In the genomic region with DNA sequence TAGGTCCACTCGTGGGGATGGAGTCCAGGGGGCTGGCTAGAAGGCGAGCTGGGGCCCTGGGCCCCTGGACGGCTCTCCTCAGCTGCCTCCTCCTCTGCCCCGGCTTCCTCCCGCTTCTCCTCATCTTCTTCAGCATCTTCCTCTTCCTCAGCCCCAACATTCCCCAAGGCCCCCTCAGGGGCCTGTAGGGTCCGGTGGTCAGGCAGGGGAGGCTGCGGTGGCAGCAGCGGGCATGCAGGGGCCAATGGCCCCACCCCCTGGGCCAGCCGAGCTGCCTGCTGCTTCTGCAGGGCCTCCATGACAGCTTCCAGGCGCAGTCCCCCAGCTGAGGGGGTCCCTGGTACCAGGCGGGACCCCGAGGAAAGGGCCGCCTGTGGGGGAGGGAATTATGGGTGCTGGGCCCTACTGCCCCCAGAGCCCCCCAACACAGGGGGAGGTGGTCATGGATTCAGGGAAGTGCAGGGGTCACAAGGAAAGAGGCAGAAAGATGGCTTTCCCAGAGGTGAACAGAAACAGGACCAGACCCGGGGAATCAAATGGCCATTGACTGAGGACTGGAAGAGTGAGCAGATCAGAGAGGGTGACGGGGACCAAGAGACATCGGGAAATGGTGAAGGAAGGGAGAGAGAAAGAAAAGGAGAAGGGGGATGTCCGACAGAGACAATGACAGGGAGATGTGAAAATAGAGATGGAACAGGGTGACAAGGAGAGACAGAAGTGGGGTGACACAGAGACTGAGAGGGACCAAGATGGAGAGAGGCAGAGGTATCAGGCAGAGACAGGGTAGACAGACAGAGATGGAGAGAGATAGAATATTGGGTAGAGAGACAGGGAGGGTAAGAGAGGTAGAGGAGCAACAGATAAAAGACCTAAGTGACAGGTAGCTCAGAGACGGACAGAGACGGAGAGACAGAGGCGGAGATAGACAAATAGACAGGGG, we compare ENCODE assay signal across 9 cellular contexts. TPM values are rescaled to one million over a fixed set of nuclear protein-coding genes. Genes with fewer than 3 reads are reported as not detected.
DNase-seq lines count a peak whose midpoint lies in the region; ATAC-seq and TF ChIP-seq lines count a peak whose summit lies in the region.
"Had no signal": no experiment of that assay in that cellular context is flagged by ENCODE, and none has a peak within 500 bp of the region (broad histone marks: within the 10 kb centered on the region; RNA-seq: fewer than 3 reads in every experiment).

No MANE protein-coding gene starts in this region.

- H3K36me3 Mint-ChIP-seq in WTC11 = no peaks in the 10 kb centered on the region

- no peak for TF ChIP-seq POLR2A in HCT116 (IDR thresholded peaks at IDR 0.05; ENCODE audit: borderline replicate concordance, extremely low read depth, insufficient read depth, insufficient read length)

- H3K9me3 ChIP-seq in HCT116 (ENCODE audit: control insufficient read depth in 1 of 2, insufficient read depth in 1 of 2, low read depth in 1 of 2, low read length in 2 of 2) (no peaks in the 10 kb centered on the region), left ventricle myocardium inferior (replicated peaks) (no peaks in the 10 kb centered on the region)
- H3K9me3 ChIP-seq: upper lobe of left lung had no signal

- no peak for DNase-seq in HCT116 (ENCODE audit: low read depth, low spot score)
- DNase-seq in WTC11 (ENCODE audit: low spot score) = no peak
- DNase-seq in left ventricle myocardium inferior = no peak
- no peak for DNase-seq in HuH-7.5 (ENCODE audit: low spot score)
- DNase-seq in NCI-H2081 treated with DMSO at 0.1 percent for 48 hours (lab: John Stamatoyannopoulos, UW) = no peak
- DNase-seq in foreskin fibroblast = no peak

- no peak for TF ChIP-seq RAD21 in HCT116 (IDR thresholded peaks at IDR 0.05; ENCODE audit: low read depth)

- no peaks in the 10 kb centered on the region for H4K20me1 ChIP-seq in HCT116 (ENCODE audit: insufficient read depth)

- POLR2A ChIA-PET in HCT116 (lab: Charles Lee) = interaction anchor here (1.7 kb wide), 1 partner anchor 10 kb away, joined by 7 read pairs; a partner anchor contains a TSS
- POLR2A ChIA-PET in WTC11 (lab: Charles Lee) = no interaction called here

- H3K4me3 Mint-ChIP-seq in WTC11 = peak overlapping the region; percentile 70

- H3K36me3 ChIP-seq in HCT116 (ENCODE audit: control insufficient read depth in 1 of 2, insufficient read depth in 2 of 2, low read length in 2 of 2) (no peaks in the 10 kb centered on the region), left ventricle myocardium inferior (no peaks in the 10 kb centered on the region), rectal smooth muscle tissue (ENCODE audit: control insufficient read depth, insufficient read depth, low read length) (no peaks in the 10 kb centered on the region)
- H3K36me3 ChIP-seq: upper lobe of left lung had no signal

- BruUV-seq in HCT116 (replicated peaks; lab: Mats Ljungman, UMichigan) = no TSS peak

- no peaks in the 10 kb centered on the region for H3K9me2 ChIP-seq in HCT116 (ENCODE audit: insufficient read depth)

- ATAC-seq in HCT116 (0 out of 2 replicates have a peak, but pooled peaks have one; percentile 1), WTC11 (no peak), HG02884 (IDR thresholded peaks at IDR 0.05; ENCODE audit: unreplicated experiment) (no peak)

- peaks cover 98% of the 10 kb centered on the region for H3K27me3 Mint-ChIP-seq in WTC11 (ENCODE audit: low read depth)

- H3K4me3 ChIP-seq in HCT116 (replicated peaks in 1 of 2; ENCODE audit: low read depth in 1 of 2, low read length in 2 of 2) (peak overlapping the region; percentile 36 to 49), left ventricle myocardium inferior (peak overlapping the region; percentile 65), rectal smooth muscle tissue (ENCODE audit: low read length) (peak overlapping the region; percentile 53), foreskin fibroblast (ENCODE audit: low read depth in 1 of 2, low read length in 2 of 2) (no peak overlapping the region)

- H3K27ac Mint-ChIP-seq in WTC11 = no peak overlapping the region

- RAD21 ChIA-PET in HCT116 (lab: Charles Lee; ENCODE audit: low non-redundant PET in 1 of 2, low total read pairs in 2 of 2, uncharacterized antibody in 2 of 2, unreplicated experiment in 2 of 2) = no interaction called here

- H3K79me2 ChIP-seq in HCT116 (ENCODE audit: insufficient read depth, low read length) = no peaks in the 10 kb centered on the region

- intact Hi-C loops in HCT116 (cut with micrococcal nuclease) = no loop called here
- intact Hi-C loops in left ventricle myocardium inferior (cut with micrococcal nuclease) = no loop called here

- H3K9ac ChIP-seq in HCT116 (ENCODE audit: low read length) = 0 out of 2 replicates have a peak overlapping the region, but pooled peaks have one; percentile 7
- H3K9ac ChIP-seq in rectal smooth muscle tissue (ENCODE audit: low read length) = no peak overlapping the region

- H3K27ac ChIP-seq in HCT116 (ENCODE audit: low read depth, low read length) = no peak overlapping the region
- no peak overlapping the region for H3K27ac ChIP-seq in left ventricle myocardium inferior (replicated peaks)
- no peak overlapping the region for H3K27ac ChIP-seq in rectal smooth muscle tissue (ENCODE audit: low read depth, low read length)
- H3K27ac ChIP-seq: upper lobe of left lung had no signal

- peak overlapping the region; percentile 86 for H2AFZ ChIP-seq in HCT116 (ENCODE audit: low read depth, low read length, poor library complexity, severe bottlenecking)

- TF ChIP-seq CTCF in HCT116 (IDR thresholded peaks at IDR 0.05 in 2 of 3, conservative IDR thresholded peaks at IDR 0.05 in 1 of 3; ENCODE audit: borderline replicate concordance in 1 of 3, insufficient read depth in 1 of 3, low read depth in 2 of 3, low read length in 2 of 3) (no peak), WTC11 (IDR thresholded peaks at IDR 0.05) (no peak), left ventricle myocardium inferior (IDR thresholded peaks at IDR 0.05; ENCODE audit: borderline replicate concordance) (no peak), foreskin fibroblast (IDR thresholded peaks at IDR 0.05; ENCODE audit: low read depth, low read length) (no peak)

- CTCF ChIA-PET in HCT116 (lab: Charles Lee) = no interaction called here
- CTCF ChIA-PET in WTC11 (lab: Charles Lee) = interaction anchor here (1.1 to 3.4 kb wide), 6 partner anchors 10 to 109 kb away, joined by 3 to 12 read pairs (median 7); a partner anchor contains a TSS

- H3K4me2 ChIP-seq in HCT116 (ENCODE audit: low read length) = peak overlapping the region; percentile 75

- H3K4me1 ChIP-seq in HCT116 (ENCODE audit: control insufficient read depth in 1 of 2, insufficient read depth in 2 of 2, low read length in 2 of 2) (peaks cover 6 to 26% of the 10 kb centered on the region in 2 experiments), left ventricle myocardium inferior (peaks cover 26% of the 10 kb centered on the region), rectal smooth muscle tissue (ENCODE audit: control insufficient read depth, insufficient read depth, low read length) (peaks cover 5% of the 10 kb centered on the region)

- peaks cover 8% of the 10 kb centered on the region; the same call in 1 of the 2 replicates for H3K27me3 ChIP-seq in HCT116 (ENCODE audit: insufficient read depth, low read length)
- H3K27me3 ChIP-seq in left ventricle myocardium inferior (ENCODE audit: low read depth) = peaks cover 74% of the 10 kb centered on the region
- H3K27me3 ChIP-seq in rectal smooth muscle tissue (ENCODE audit: control insufficient read depth, insufficient read depth, low read length) = peaks cover 62% of the 10 kb centered on the region

- peaks cover 18% of the 10 kb centered on the region for H3K4me1 Mint-ChIP-seq in WTC11

- H3K9me3 Mint-ChIP-seq in WTC11 = no peaks in the 10 kb centered on the region

TF ChIP-seq in HCT116, 20 proteins besides CTCF, POLR2A, EP300 and RAD21:
- TF ChIP-seq EGR1 (IDR thresholded peaks at IDR 0.05; ENCODE audit: low read depth) (no peak), YY1 (IDR thresholded peaks at IDR 0.05; ENCODE audit: extremely low read depth, insufficient replicate concordance, low read depth, low read length) (no peak), TCF7L2 (IDR thresholded peaks at IDR 0.05; ENCODE audit: borderline replicate concordance, extremely low read depth, insufficient read depth, insufficient read length) (no peak), POLR2AphosphoS5 (IDR thresholded peaks at IDR 0.05; ENCODE audit: low read depth, low read length) (no peak), FOSL1 (IDR thresholded peaks at IDR 0.05; ENCODE audit: low read depth) (no peak), EZH2phosphoT487 (IDR thresholded peaks at IDR 0.05; ENCODE audit: borderline replicate concordance) (no peak), SIN3A (IDR thresholded peaks at IDR 0.05; ENCODE audit: low read depth) (no peak)

TF ChIP-seq in WTC11, 78 proteins besides CTCF, POLR2A, EP300 and RAD21:
- TF ChIP-seq NFE2L1 (CRISPR knock-in tag; IDR thresholded peaks at IDR 0.05) (0 out of 2 replicates have a peak, but pooled peaks have one; percentile 21), CBFB (CRISPR knock-in tag; IDR thresholded peaks at IDR 0.05; ENCODE audit: low read depth) (no peak)

RNA-seq across cellular contexts. Expression of a gene that starts 0.9 kb away (rescaled TPM):
- total RNA-seq in HCT116 (2021; ENCODE audit: unreplicated experiment) = 0.42 TPM
- 0.20 and 0.29 TPM in 2 replicates for polyA plus RNA-seq in HCT116 (2012)
- 0.14 to 0.23 TPM (median 0.15 TPM) in 3 replicates for total RNA-seq in WTC11 (2021)
- not detected for total RNA-seq in left ventricle myocardium inferior
- total RNA-seq: upper lobe of left lung had no signal

RNA-seq across cellular contexts. Expression of a gene that starts 7.7 kb away (rescaled TPM):
- total RNA-seq in HCT116 (2021; ENCODE audit: unreplicated experiment) (64.0 TPM), WTC11 (2021) (23.8 to 28.7 TPM (median 27.5 TPM) in 3 replicates), left ventricle myocardium inferior (135 TPM)
- polyA plus RNA-seq in HCT116 (2012) = 101 and 125 TPM in 2 replicates

RNA-seq across cellular contexts. Expression of a gene that starts 9.6 kb away (rescaled TPM):
- total RNA-seq in HCT116 (2021; ENCODE audit: unreplicated experiment) (109 TPM), WTC11 (2021) (108 to 116 TPM (median 109 TPM) in 3 replicates), left ventricle myocardium inferior (20.0 TPM)
- 130 and 131 TPM in 2 replicates for polyA plus RNA-seq in HCT116 (2012)

RNA-seq across cellular contexts. Expression of a gene that starts 16.1 kb away (rescaled TPM):
- total RNA-seq in HCT116 (2021; ENCODE audit: unreplicated experiment) (51.1 TPM), WTC11 (2021) (24.5 to 35.9 TPM (median 31.4 TPM) in 3 replicates), left ventricle myocardium inferior (42.8 TPM)
- polyA plus RNA-seq in HCT116 (2012) = 64.6 and 71.7 TPM in 2 replicates

RNA-seq across cellular contexts. Expression of a gene that starts 18.5 kb away (rescaled TPM):
- total RNA-seq in HCT116 (2021; ENCODE audit: unreplicated experiment) (28.2 TPM), WTC11 (2021) (35.9 to 39.7 TPM (median 37.6 TPM) in 3 replicates), left ventricle myocardium inferior (51.5 TPM)
- 23.5 and 27.8 TPM in 2 replicates for polyA plus RNA-seq in HCT116 (2012)

Comparison
In these comparisons a context has a peak if more than half of its experiments do, and no peak if none do; other contexts are left out.
1. H3K4me3 ChIP-seq: peak in HCT116 (2 of 2), left ventricle myocardium inferior (single experiment) and rectal smooth muscle tissue (single experiment); none in foreskin fibroblast (0 of 2).